40 cellular contexts compared by ENCODE assay signal in genomic region chr12:56776654-56777053, GRCh38. TPM values are rescaled to one million over a fixed set of nuclear protein-coding genes. Genes with fewer than 3 reads are reported as not detected.
"Had no signal": no experiment of that assay in that cellular context is flagged by ENCODE, and none has a peak within 500 bp of the region (broad histone marks: within the 10 kb centered on the region; RNA-seq: fewer than 3 reads in every experiment).

No MANE protein-coding gene starts in this region.

- H3K27me3 Mint-ChIP-seq: activated naive CD4-positive, alpha-beta T cell treated with anti-CD3 and anti-CD28 coated beads, Interleukin-2, amount 10 ng/mL, durations not matched to agents 7 days and 5 days; activated naive CD4-positive, alpha-beta T cell treated with anti-CD3 and anti-CD28 coated beads, Interleukin-2, amount 50 U/mL, for 24 hours; activated naive CD8-positive, alpha-beta T cell; activated naive CD8-positive, alpha-beta T cell treated with anti-CD3 and anti-CD28 coated beads for 36 hours; activated naive CD8-positive, alpha-beta T cell treated with anti-CD3 and anti-CD28 coated beads, Interleukin-2, amount 50 U/mL, for 24 hours; activated T-cell treated with anti-CD3 and anti-CD28 coated beads, Interleukin-2, amount 50 U/mL, for 24 hours; activated T-helper 17 cell treated with anti-CD3 and anti-CD28 coated beads, Interleukin-2, amount 50 U/mL, for 72 hours; central memory CD8-positive, alpha-beta T cell had no signal

- H3K4me3 Mint-ChIP-seq: activated naive CD4-positive, alpha-beta T cell treated with anti-CD3 and anti-CD28 coated beads for 36 hours; activated naive CD4-positive, alpha-beta T cell treated with anti-CD3 and anti-CD28 coated beads, Interleukin-2, amount 10 ng/mL, durations not matched to agents 7 days and 5 days; activated naive CD4-positive, alpha-beta T cell treated with anti-CD3 and anti-CD28 coated beads, Interleukin-2, amount 50 U/mL, for 24 hours; activated naive CD8-positive, alpha-beta T cell; activated naive CD8-positive, alpha-beta T cell treated with anti-CD3 and anti-CD28 coated beads for 36 hours; activated naive CD8-positive, alpha-beta T cell treated with anti-CD3 and anti-CD28 coated beads, Interleukin-2, amount 10 ng/mL, durations not matched to agents 7 days and 5 days; activated naive CD8-positive, alpha-beta T cell treated with anti-CD3 and anti-CD28 coated beads, Interleukin-2, amount 50 U/mL, for 24 hours; activated T-cell treated with anti-CD3 and anti-CD28 coated beads, Interleukin-2, amount 50 U/mL, for 24 hours; activated T-cell treated with anti-CD3 and anti-CD28 coated beads, Interleukin-2, amount 50 U/mL, for 4 hours; activated T-cell treated with anti-CD3 and anti-CD28 coated beads, Interleukin-2, amount 50 U/mL, for 72 hours; activated T-helper 17 cell treated with anti-CD3 and anti-CD28 coated beads, Interleukin-2, amount 50 U/mL, for 72 hours; brain; central memory CD8-positive, alpha-beta T cell had no signal

- H3K36me3 ChIP-seq: adrenal gland, ascending aorta, brain microvascular endothelial cell, breast epithelium, cardiac muscle cell had no signal

- H3K9me3 ChIP-seq: adrenal gland, ascending aorta, body of pancreas, breast epithelium had no signal

- H3K27ac ChIP-seq: adrenal gland, ascending aorta, body of pancreas, brain microvascular endothelial cell, breast epithelium, cardiac muscle cell had no signal

- H3K4me3 ChIP-seq: adrenal gland, ascending aorta, body of pancreas, breast epithelium, cardiac muscle cell had no signal

- H3K36me3 Mint-ChIP-seq: activated naive CD4-positive, alpha-beta T cell treated with anti-CD3 and anti-CD28 coated beads, Interleukin-2, amount 10 ng/mL, durations not matched to agents 7 days and 5 days; activated naive CD4-positive, alpha-beta T cell treated with anti-CD3 and anti-CD28 coated beads, Interleukin-2, amount 50 U/mL, for 24 hours; activated naive CD4-positive, alpha-beta T cell treated with anti-CD3 and anti-CD28 coated beads, Interleukin-2, amount 50 U/mL, for 72 hours; activated naive CD8-positive, alpha-beta T cell treated with anti-CD3 and anti-CD28 coated beads for 36 hours; activated naive CD8-positive, alpha-beta T cell treated with anti-CD3 and anti-CD28 coated beads, Interleukin-2, amount 10 ng/mL, durations not matched to agents 7 days and 5 days; brain had no signal

- H3K9me3 Mint-ChIP-seq: activated naive CD4-positive, alpha-beta T cell treated with anti-CD3 and anti-CD28 coated beads for 36 hours; activated naive CD4-positive, alpha-beta T cell treated with anti-CD3 and anti-CD28 coated beads, Interleukin-2, amount 10 ng/mL, durations not matched to agents 7 days and 5 days; activated naive CD4-positive, alpha-beta T cell treated with anti-CD3 and anti-CD28 coated beads, Interleukin-2, amount 50 U/mL, for 24 hours; activated naive CD4-positive, alpha-beta T cell treated with anti-CD3 and anti-CD28 coated beads, Interleukin-2, amount 50 U/mL, for 72 hours; activated naive CD8-positive, alpha-beta T cell treated with anti-CD3 and anti-CD28 coated beads for 36 hours; activated naive CD8-positive, alpha-beta T cell treated with anti-CD3 and anti-CD28 coated beads, Interleukin-2, amount 10 ng/mL, durations not matched to agents 7 days and 5 days; activated naive CD8-positive, alpha-beta T cell treated with anti-CD3 and anti-CD28 coated beads, Interleukin-2, amount 50 U/mL, for 24 hours; activated T-cell treated with anti-CD3 and anti-CD28 coated beads, Interleukin-2, amount 50 U/mL, for 24 hours; activated T-cell treated with anti-CD3 and anti-CD28 coated beads, Interleukin-2, amount 50 U/mL, for 4 hours; activated T-cell treated with anti-CD3 and anti-CD28 coated beads, Interleukin-2, amount 50 U/mL, for 72 hours; activated T-helper 17 cell treated with anti-CD3 and anti-CD28 coated beads, Interleukin-2, amount 50 U/mL, for 72 hours; activated T-helper 2 cell treated with anti-CD3 and anti-CD28 coated beads, Interferon-gamma antibody, Interleukin-2, Interleukin-4, amounts not matched to agents 10 μg/mL and 5 μg/mL and 100 μg/mL, durations not matched to agents 14 hours and 24 hours and 36 hours; central memory CD8-positive, alpha-beta T cell had no signal

- ATAC-seq: activated naive CD4-positive, alpha-beta T cell treated with anti-CD3 and anti-CD28 coated beads, Interleukin-2, amount 50 U/mL, for 72 hours; activated naive CD8-positive, alpha-beta T cell treated with anti-CD3 and anti-CD28 coated beads, Interleukin-2, amount 50 U/mL, for 24 hours; activated T-cell treated with anti-CD3 and anti-CD28 coated beads, Interleukin-2, amount 50 U/mL, for 4 hours; activated T-cell treated with anti-CD3 and anti-CD28 coated beads, Interleukin-2, amount 50 U/mL, for 72 hours; activated T-helper 17 cell treated with anti-CD3 and anti-CD28 coated beads, Interleukin-2, amount 50 U/mL, for 72 hours; body of pancreas had no signal

- H3K27ac Mint-ChIP-seq: activated naive CD4-positive, alpha-beta T cell treated with anti-CD3 and anti-CD28 coated beads for 36 hours; activated naive CD4-positive, alpha-beta T cell treated with anti-CD3 and anti-CD28 coated beads, Interleukin-2, amount 10 ng/mL, durations not matched to agents 7 days and 5 days; activated naive CD4-positive, alpha-beta T cell treated with anti-CD3 and anti-CD28 coated beads, Interleukin-2, amount 50 U/mL, for 24 hours; activated naive CD4-positive, alpha-beta T cell treated with anti-CD3 and anti-CD28 coated beads, Interleukin-2, amount 50 U/mL, for 72 hours; activated naive CD8-positive, alpha-beta T cell; activated naive CD8-positive, alpha-beta T cell treated with anti-CD3 and anti-CD28 coated beads for 36 hours; activated naive CD8-positive, alpha-beta T cell treated with anti-CD3 and anti-CD28 coated beads, Interleukin-2, amount 10 ng/mL, durations not matched to agents 7 days and 5 days; activated naive CD8-positive, alpha-beta T cell treated with anti-CD3 and anti-CD28 coated beads, Interleukin-2, amount 50 U/mL, for 24 hours; activated T-cell treated with anti-CD3 and anti-CD28 coated beads, Interleukin-2, amount 50 U/mL, for 24 hours; activated T-cell treated with anti-CD3 and anti-CD28 coated beads, Interleukin-2, amount 50 U/mL, for 72 hours; activated T-helper 17 cell treated with anti-CD3 and anti-CD28 coated beads, Interleukin-2, amount 50 U/mL, for 72 hours; activated T-helper 2 cell treated with anti-CD3 and anti-CD28 coated beads, Interferon-gamma antibody, Interleukin-2, Interleukin-4, amounts not matched to agents 10 μg/mL and 5 μg/mL and 100 μg/mL, durations not matched to agents 14 hours and 24 hours and 36 hours; brain had no signal

- DNase-seq: activated effector memory CD4-positive, alpha-beta T cell treated with anti-CD3 and anti-CD28 coated beads, Interleukin-2, amount 50 U/mL, for 16 hours; activated effector memory CD4-positive, alpha-beta T cell treated with Interleukin-2 at 50 U/mL for 16 hours; activated gamma-delta T cell; activated gamma-delta T cell treated with Interleukin-2 at 50 U/mL for 16 hours; activated naive CD4-positive, alpha-beta T cell; activated naive CD4-positive, alpha-beta T cell treated with anti-CD3 and anti-CD28 coated beads for 36 hours; activated naive CD4-positive, alpha-beta T cell treated with anti-CD3 and anti-CD28 coated beads, Interleukin-2, amount 10 ng/mL, durations not matched to agents 7 days and 5 days; activated naive CD4-positive, alpha-beta T cell treated with anti-CD3 and anti-CD28 coated beads, Interleukin-2, amount 50 U/mL, for 16 hours; activated naive CD4-positive, alpha-beta T cell treated with Interleukin-2 at 50 U/mL for 16 hours; activated naive CD8-positive, alpha-beta T cell treated with anti-CD3 and anti-CD28 coated beads for 36 hours; activated naive CD8-positive, alpha-beta T cell treated with anti-CD3 and anti-CD28 coated beads, Interleukin-2, amount 10 ng/mL, durations not matched to agents 7 days and 5 days; activated naive CD8-positive, alpha-beta T cell treated with anti-CD3 and anti-CD28 coated beads, Interleukin-2, amount 50 U/mL, for 24 hours; activated T-cell treated with anti-CD3 and anti-CD28 coated beads, Interleukin-2, amount 50 U/mL, for 24 hours; activated T-cell treated with anti-CD3 and anti-CD28 coated beads, Interleukin-2, amount 50 U/mL, for 4 hours; activated T-cell treated with anti-CD3 and anti-CD28 coated beads, Interleukin-2, amount 50 U/mL, for 48 hours; activated T-cell treated with anti-CD3 and anti-CD28 coated beads, Interleukin-2, amount 50 U/mL, for 72 hours; adrenal gland; amniotic stem cell; amygdala; anterior cingulate cortex; aorta; body of pancreas; brain microvascular endothelial cell; caudate nucleus; central memory CD4-positive, alpha-beta T cell; cerebellar nuclear complex had no signal

- H3K4me1 ChIP-seq: adrenal gland, ascending aorta, body of pancreas, breast epithelium had no signal

- FAIRE-seq: astrocyte, bronchial epithelial cell, colon had no signal

- H3K27me3 ChIP-seq: adrenal gland, ascending aorta, body of pancreas, brain microvascular endothelial cell, breast epithelium, cardiac muscle cell had no signal

- H3K4me1 Mint-ChIP-seq: activated naive CD4-positive, alpha-beta T cell treated with anti-CD3 and anti-CD28 coated beads, Interleukin-2, amount 10 ng/mL, durations not matched to agents 7 days and 5 days; activated naive CD4-positive, alpha-beta T cell treated with anti-CD3 and anti-CD28 coated beads, Interleukin-2, amount 50 U/mL, for 24 hours; activated naive CD8-positive, alpha-beta T cell treated with anti-CD3 and anti-CD28 coated beads for 36 hours; activated naive CD8-positive, alpha-beta T cell treated with anti-CD3 and anti-CD28 coated beads, Interleukin-2, amount 10 ng/mL, durations not matched to agents 7 days and 5 days; activated naive CD8-positive, alpha-beta T cell treated with anti-CD3 and anti-CD28 coated beads, Interleukin-2, amount 50 U/mL, for 24 hours; activated T-helper 17 cell treated with anti-CD3 and anti-CD28 coated beads, Interleukin-2, amount 50 U/mL, for 72 hours; brain; central memory CD8-positive, alpha-beta T cell had no signal

RNA-seq across cellular contexts. Expression of gene HSD17B6, which starts 13.5 kb away (rescaled TPM):
- total RNA-seq: ascending aorta, cardiac septum had no signal
- polyA plus RNA-seq: cardiac muscle cell had no signal
